Comparison of ENCODE assay signal across 2 cellular contexts in the genomic region with DNA sequence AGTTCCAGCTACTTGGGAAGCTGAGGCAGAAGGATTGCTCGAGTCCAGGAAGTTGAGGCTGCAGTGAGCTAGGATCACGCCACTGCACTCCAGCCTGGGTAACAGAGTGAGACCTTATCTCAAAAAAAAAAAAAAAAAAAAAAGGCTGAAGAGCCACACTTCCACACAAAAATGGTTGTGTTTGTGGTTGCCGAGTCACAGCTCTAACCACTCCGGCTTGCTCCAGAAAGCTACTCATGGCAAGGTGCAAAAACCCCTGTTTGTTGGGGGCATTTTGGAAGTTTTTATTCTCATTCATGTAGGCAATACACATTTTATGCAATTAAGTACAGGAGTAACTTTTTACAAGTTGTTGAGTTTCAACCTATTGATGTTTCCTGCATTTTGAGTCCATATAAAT.
TF ChIP-seq lines count a peak whose summit lies in the region.

No MANE protein-coding gene starts in this region.

TF ChIP-seq in HCT116, 20 proteins besides CTCF, POLR2A, EP300 and RAD21 (continued from another document):
- TF ChIP-seq, protein P1, sequence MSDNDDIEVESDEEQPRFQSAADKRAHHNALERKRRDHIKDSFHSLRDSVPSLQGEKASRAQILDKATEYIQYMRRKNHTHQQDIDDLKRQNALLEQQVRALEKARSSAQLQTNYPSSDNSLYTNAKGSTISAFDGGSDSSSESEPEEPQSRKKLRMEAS (IDR thresholded peaks at IDR 0.05) = no peak
- no peak for TF ChIP-seq JUND (IDR thresholded peaks at IDR 0.05)
- TF ChIP-seq EGR1 (IDR thresholded peaks at IDR 0.05; ENCODE audit: low read depth) = no peak
- no peak for TF ChIP-seq TCF7L2 (IDR thresholded peaks at IDR 0.05; ENCODE audit: borderline replicate concordance, extremely low read depth, insufficient read depth, insufficient read length)
- TF ChIP-seq CEBPB (IDR thresholded peaks at IDR 0.05; ENCODE audit: low read depth) = no peak
- no peak for TF ChIP-seq ZBTB33 (IDR thresholded peaks at IDR 0.05; ENCODE audit: extremely low read depth, insufficient replicate concordance, low read length)
- TF ChIP-seq, protein P2, sequence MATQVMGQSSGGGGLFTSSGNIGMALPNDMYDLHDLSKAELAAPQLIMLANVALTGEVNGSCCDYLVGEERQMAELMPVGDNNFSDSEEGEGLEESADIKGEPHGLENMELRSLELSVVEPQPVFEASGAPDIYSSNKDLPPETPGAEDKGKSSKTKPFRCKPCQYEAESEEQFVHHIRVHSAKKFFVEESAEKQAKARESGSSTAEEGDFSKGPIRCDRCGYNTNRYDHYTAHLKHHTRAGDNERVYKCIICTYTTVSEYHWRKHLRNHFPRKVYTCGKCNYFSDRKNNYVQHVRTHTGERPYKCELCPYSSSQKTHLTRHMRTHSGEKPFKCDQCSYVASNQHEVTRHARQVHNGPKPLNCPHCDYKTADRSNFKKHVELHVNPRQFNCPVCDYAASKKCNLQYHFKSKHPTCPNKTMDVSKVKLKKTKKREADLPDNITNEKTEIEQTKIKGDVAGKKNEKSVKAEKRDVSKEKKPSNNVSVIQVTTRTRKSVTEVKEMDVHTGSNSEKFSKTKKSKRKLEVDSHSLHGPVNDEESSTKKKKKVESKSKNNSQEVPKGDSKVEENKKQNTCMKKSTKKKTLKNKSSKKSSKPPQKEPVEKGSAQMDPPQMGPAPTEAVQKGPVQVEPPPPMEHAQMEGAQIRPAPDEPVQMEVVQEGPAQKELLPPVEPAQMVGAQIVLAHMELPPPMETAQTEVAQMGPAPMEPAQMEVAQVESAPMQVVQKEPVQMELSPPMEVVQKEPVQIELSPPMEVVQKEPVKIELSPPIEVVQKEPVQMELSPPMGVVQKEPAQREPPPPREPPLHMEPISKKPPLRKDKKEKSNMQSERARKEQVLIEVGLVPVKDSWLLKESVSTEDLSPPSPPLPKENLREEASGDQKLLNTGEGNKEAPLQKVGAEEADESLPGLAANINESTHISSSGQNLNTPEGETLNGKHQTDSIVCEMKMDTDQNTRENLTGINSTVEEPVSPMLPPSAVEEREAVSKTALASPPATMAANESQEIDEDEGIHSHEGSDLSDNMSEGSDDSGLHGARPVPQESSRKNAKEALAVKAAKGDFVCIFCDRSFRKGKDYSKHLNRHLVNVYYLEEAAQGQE (IDR thresholded peaks at IDR 0.05; ENCODE audit: low read depth) = no peak
- TF ChIP-seq EZH2 (IDR thresholded peaks at IDR 0.05) = no peak
- TF ChIP-seq SP1 (IDR thresholded peaks at IDR 0.05; ENCODE audit: low read depth) = no peak
- TF ChIP-seq EZH2phosphoT487 (IDR thresholded peaks at IDR 0.05; ENCODE audit: borderline replicate concordance) = no peak
- no peak for TF ChIP-seq ELF1 (IDR thresholded peaks at IDR 0.05; ENCODE audit: borderline replicate concordance, low read depth)
- no peak for TF ChIP-seq CBX3 (IDR thresholded peaks at IDR 0.05; ENCODE audit: low read depth)
- TF ChIP-seq SRF (IDR thresholded peaks at IDR 0.05; ENCODE audit: low read depth) = no peak
- TF ChIP-seq YY1 (IDR thresholded peaks at IDR 0.05; ENCODE audit: extremely low read depth, insufficient replicate concordance, low read depth, low read length) = no peak
- no peak for TF ChIP-seq POLR2AphosphoS5 (IDR thresholded peaks at IDR 0.05; ENCODE audit: low read depth, low read length)
TF ChIP-seq in HCT116: peak in this region for 0.

TF ChIP-seq in GM23338, 12 proteins besides CTCF, POLR2A, EP300 and RAD21 (continued from another document):
- TF ChIP-seq, protein P2 (IDR thresholded peaks at IDR 0.05; ENCODE audit: unreplicated experiment) = no peak
- TF ChIP-seq POLR2AphosphoS5 (IDR thresholded peaks at IDR 0.05; ENCODE audit: low read depth) = no peak
- no peak for TF ChIP-seq CREB1 (CRISPR knock-in tag; IDR thresholded peaks at IDR 0.05; ENCODE audit: low read depth)
- TF ChIP-seq ETS1 (IDR thresholded peaks at IDR 0.05) = no peak
- no peak for TF ChIP-seq ZNF462 (CRISPR knock-in tag; IDR thresholded peaks at IDR 0.05)
- TF ChIP-seq EZH2phosphoT487 (IDR thresholded peaks at IDR 0.05; ENCODE audit: unreplicated experiment) = no peak
- no peak for TF ChIP-seq ZNF331 (CRISPR knock-in tag; IDR thresholded peaks at IDR 0.05; ENCODE audit: low read depth)
TF ChIP-seq in GM23338: peak in this region for 0.
